Comparison of ENCODE assay signal across 1 cellular context in the genomic region with DNA sequence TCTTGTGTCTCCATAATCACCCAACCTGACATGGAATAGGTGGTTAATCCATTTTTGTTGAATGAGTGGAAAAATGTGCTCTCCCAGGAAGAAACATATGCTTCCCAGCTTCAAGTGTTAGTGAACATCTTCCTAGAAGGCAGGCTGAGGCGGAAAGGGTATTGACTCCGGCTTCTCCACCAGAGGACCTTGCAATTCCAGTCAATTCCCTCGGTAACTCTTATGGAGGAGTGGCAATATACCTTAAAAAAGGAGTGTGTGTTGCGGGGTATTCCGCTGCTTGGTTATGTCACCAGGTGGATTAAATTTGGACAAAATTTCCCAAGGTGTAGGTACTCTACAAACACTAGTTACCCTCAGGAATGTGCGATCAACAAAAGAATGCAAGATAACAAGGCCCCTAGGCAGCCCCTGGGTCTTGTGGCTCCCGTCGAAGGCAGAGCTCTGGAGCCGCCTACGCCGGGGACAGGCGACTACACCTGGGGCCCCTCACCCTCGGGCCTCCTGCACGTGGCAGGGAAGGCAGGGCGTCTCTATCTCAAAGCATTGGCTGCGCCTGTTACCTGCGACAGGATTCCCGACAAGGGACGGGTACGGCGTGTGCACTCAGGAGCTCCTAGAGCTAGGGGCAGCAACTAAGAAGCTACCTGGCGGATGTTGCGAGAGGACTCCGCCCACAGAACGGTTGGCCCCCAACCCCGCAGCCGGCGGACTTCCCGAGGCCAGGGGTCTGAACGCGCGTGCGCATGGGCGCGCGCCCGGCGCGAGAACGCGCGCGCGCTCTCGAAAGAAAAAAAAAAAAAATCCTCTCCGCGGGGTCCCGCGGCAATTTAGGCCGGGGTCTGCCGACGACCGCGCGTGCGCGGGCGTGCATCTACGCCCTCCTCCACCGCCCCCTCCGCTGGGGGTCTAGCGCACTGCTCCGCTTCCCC.
TF ChIP-seq lines count a peak whose summit lies in the region.

A gene (minus strand): TSS at position 659 of the 932 bp plus-strand sequence. CDS start 8,355 bp downstream, outside the sequence.

TF ChIP-seq in H1, 55 proteins besides CTCF, POLR2A, EP300 and RAD21 (continued from another document):
- TF ChIP-seq KDM5A (IDR thresholded peaks at IDR 0.05; ENCODE audit: low read length), result peak; percentile 74; the same call in 1 of the 2 replicates
